Comparison of ENCODE assay signal across 22 cellular contexts in the genomic region with DNA sequence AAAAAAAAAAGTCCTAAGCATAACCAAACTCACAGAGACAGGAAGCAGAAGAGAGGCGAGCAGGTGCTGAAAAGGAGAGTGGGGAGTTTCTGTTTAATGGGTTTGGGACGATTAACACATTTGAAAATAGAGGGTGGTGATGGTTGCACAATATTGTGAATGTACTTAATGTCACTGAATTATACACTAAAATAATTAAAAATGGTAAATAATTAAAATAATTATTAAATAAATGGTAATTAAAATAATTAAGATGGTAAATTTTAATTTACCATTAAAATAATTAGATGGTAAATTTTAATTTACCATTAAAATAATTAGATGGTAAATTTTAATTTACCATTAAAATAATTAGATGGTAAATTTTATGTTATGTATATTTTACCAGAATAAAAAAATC.
"Had no signal": no experiment of that assay in that cellular context is flagged by ENCODE, and none has a peak within 500 bp of the region (broad histone marks: within the 10 kb centered on the region; RNA-seq: fewer than 3 reads in every experiment).

No MANE protein-coding gene starts in this region.

- H3K9me3 ChIP-seq: gastroesophageal sphincter, heart left ventricle, tibial nerve, uterus had no signal

- H3K4me1 Mint-ChIP-seq: activated B cell treated with CpG ODN at 0.5 μM for 24 hours, nephron progenitor cell had no signal

- H3K27me3 ChIP-seq: brain microvascular endothelial cell, gastroesophageal sphincter, heart left ventricle, tibial nerve, uterus had no signal

- H3K4me3 ChIP-seq: gastroesophageal sphincter, heart left ventricle, tibial nerve, uterus had no signal

- H3K9me3 Mint-ChIP-seq: activated B cell treated with CpG ODN at 0.5 μM for 24 hours; activated CD4-positive, alpha-beta memory T cell treated with anti-CD3 and anti-CD28 coated beads, Interleukin-2, amount 10 ng/mL, durations not matched to agents 7 days and 5 days; activated T-helper 2 cell treated with anti-CD3 and anti-CD28 coated beads, Interferon-gamma antibody, Interleukin-2, Interleukin-4, amounts not matched to agents 10 μg/mL and 5 μg/mL and 100 μg/mL, durations not matched to agents 14 hours and 24 hours and 36 hours; nephron progenitor cell; stimulated activated naive CD8-positive, alpha-beta T cell treated with anti-CD3 and anti-CD28 coated beads, Interleukin-15, Interleukin-2, amounts not matched to agents 100 ng/mL and 50 ng/mL, for 24 hours had no signal

- H3K4me3 Mint-ChIP-seq: activated B cell treated with CpG ODN at 0.5 μM for 24 hours; activated CD4-positive, alpha-beta memory T cell treated with anti-CD3 and anti-CD28 coated beads, Interleukin-2, amount 10 ng/mL, durations not matched to agents 7 days and 5 days; activated CD8-positive, alpha-beta memory T cell treated with anti-CD3 and anti-CD28 coated beads, Interleukin-2, amount 10 ng/mL, durations not matched to agents 7 days and 5 days; nephron progenitor cell; stimulated activated naive CD8-positive, alpha-beta T cell treated with anti-CD3 and anti-CD28 coated beads, Interleukin-15, Interleukin-2, amounts not matched to agents 100 ng/mL and 50 ng/mL, for 24 hours had no signal

- H3K36me3 ChIP-seq: uterus had no signal

- ATAC-seq: activated CD8-positive, alpha-beta memory T cell treated with anti-CD3 and anti-CD28 coated beads, Interleukin-2, amount 10 ng/mL, durations not matched to agents 7 days and 5 days; esophagus mucosa; gastroesophageal sphincter; heart left ventricle; left ventricle myocardium superior had no signal

- H3K27ac ChIP-seq: brain microvascular endothelial cell, gastroesophageal sphincter, heart left ventricle, tibial nerve, uterus had no signal

- H3K27ac Mint-ChIP-seq: activated B cell treated with CpG ODN at 0.5 μM for 24 hours; activated CD4-positive, alpha-beta memory T cell treated with anti-CD3 and anti-CD28 coated beads, Interleukin-2, amount 10 ng/mL, durations not matched to agents 7 days and 5 days; activated CD8-positive, alpha-beta memory T cell treated with anti-CD3 and anti-CD28 coated beads, Interleukin-2, amount 10 ng/mL, durations not matched to agents 7 days and 5 days; activated T-helper 2 cell treated with anti-CD3 and anti-CD28 coated beads, Interferon-gamma antibody, Interleukin-2, Interleukin-4, amounts not matched to agents 10 μg/mL and 5 μg/mL and 100 μg/mL, durations not matched to agents 14 hours and 24 hours and 36 hours; nephron progenitor cell; stimulated activated naive CD8-positive, alpha-beta T cell treated with anti-CD3 and anti-CD28 coated beads, Interleukin-15, Interleukin-2, amounts not matched to agents 100 ng/mL and 50 ng/mL, for 24 hours had no signal

- H3K27me3 Mint-ChIP-seq: activated B cell treated with CpG ODN at 0.5 μM for 24 hours; activated CD4-positive, alpha-beta memory T cell treated with anti-CD3 and anti-CD28 coated beads, Interleukin-2, amount 10 ng/mL, durations not matched to agents 7 days and 5 days; activated CD8-positive, alpha-beta memory T cell treated with anti-CD3 and anti-CD28 coated beads, Interleukin-2, amount 10 ng/mL, durations not matched to agents 7 days and 5 days; stimulated activated naive CD8-positive, alpha-beta T cell treated with anti-CD3 and anti-CD28 coated beads, Interleukin-15, Interleukin-2, amounts not matched to agents 100 ng/mL and 50 ng/mL, for 24 hours had no signal

- DNase-seq: activated B cell treated with CpG ODN at 0.5 μM for 24 hours; activated CD4-positive, alpha-beta memory T cell treated with anti-CD3 and anti-CD28 coated beads, Interleukin-2, amount 10 ng/mL, durations not matched to agents 7 days and 5 days; activated CD4-positive, alpha-beta T cell treated with anti-CD3 and anti-CD28 coated beads for 4 hours; activated CD8-positive, alpha-beta memory T cell treated with anti-CD3 and anti-CD28 coated beads, Interleukin-2, amount 10 ng/mL, durations not matched to agents 7 days and 5 days; activated naive CD4-positive, alpha-beta T cell treated with Interleukin-2 at 50 U/mL for 16 hours; anterior cingulate cortex; brain microvascular endothelial cell; central memory CD4-positive, alpha-beta T cell; cortex of kidney; heart left ventricle; left ventricle myocardium superior; nephron progenitor cell; nucleus accumbens; posterior cingulate gyrus; retina; stimulated activated CD4-positive, alpha-beta T cell treated with anti-CD3 and anti-CD28 coated beads, Interleukin-2, amount 100 ng/mL, for 24 hours; uterus had no signal

- H3K4me1 ChIP-seq: gastroesophageal sphincter, tibial nerve, uterus had no signal

- H3K36me3 Mint-ChIP-seq: activated CD8-positive, alpha-beta memory T cell treated with anti-CD3 and anti-CD28 coated beads, Interleukin-2, amount 10 ng/mL, durations not matched to agents 7 days and 5 days had no signal
